Comparison of ENCODE assay signal across 8 cellular contexts in the genomic region with DNA sequence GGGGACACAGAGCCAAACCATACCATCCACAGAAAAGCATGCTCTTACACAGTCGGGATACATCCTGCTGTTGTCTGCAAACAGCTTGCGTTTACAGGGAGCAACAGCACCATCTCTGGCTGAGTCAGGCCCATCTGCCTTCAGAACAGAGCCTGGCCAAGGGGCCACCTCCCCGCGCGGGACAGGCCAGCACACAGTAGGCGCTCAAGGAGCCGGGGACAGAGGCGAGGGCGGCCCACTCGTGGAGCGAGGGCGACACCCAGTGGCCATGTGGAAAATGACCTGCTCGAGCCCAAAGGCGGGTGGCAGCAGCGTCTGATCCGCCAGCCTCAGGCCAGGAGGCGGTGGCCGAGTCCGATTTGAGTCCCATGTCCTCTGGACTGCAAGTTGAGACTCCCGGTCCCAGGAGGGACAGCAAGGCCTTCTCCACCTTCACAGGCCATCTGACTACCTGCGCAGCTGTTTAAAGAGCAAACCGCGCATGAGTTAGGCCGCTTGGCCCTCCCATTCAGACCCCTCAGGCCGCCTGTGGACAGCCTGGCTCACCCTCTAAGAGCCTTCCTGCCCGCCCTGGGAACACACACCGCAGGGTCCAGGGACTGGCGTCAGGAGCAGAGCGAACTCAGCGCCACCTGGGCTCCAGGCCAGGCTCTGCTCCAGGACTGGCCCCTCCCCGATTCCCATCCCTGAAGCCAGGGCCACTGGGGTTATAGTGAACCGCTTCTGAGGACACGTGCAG. TPM values are rescaled to one million over a fixed set of nuclear protein-coding genes. Genes with fewer than 3 reads are reported as not detected.
A peak's percentile ranks its signal among the peaks of the same experiment; 100 is the strongest.
DNase-seq lines count a peak whose midpoint lies in the region; ATAC-seq lines count a peak whose summit lies in the region.

No MANE protein-coding gene starts in this region.

- DNase-seq in DMS 273 (lab: John Stamatoyannopoulos, UW; ENCODE audit: unreplicated experiment) (peak; percentile 82), HPDE6-E6E7 (ENCODE audit: extremely low spot score) (peak; percentile 45), T follicular helper cell (ENCODE audit: low read depth) (peak; percentile 43), amniotic epithelial cell (ENCODE audit: low read depth) (peak; percentile 31), left ventricle myocardium superior (peak; percentile 84), putamen (ENCODE audit: low spot score) (peak; percentile 37), DMS79 treated with DMSO at 0.1 percent for 48 hours (lab: John Stamatoyannopoulos, UW) (no peak)

- intact Hi-C loops in left ventricle myocardium superior (cut with micrococcal nuclease), result loop anchor here (5.0 kb wide), 2 partner anchors 501 to 1341 kb away; no protein-coding TSS in a partner anchor

- ATAC-seq in GM21360 (IDR thresholded peaks at IDR 0.05; ENCODE audit: unreplicated experiment) (peak; percentile 52), left ventricle myocardium superior (peak; percentile 89)

RNA-seq across cellular contexts. Expression of a gene that starts 38.3 kb away (rescaled TPM):
- 4.0 TPM for total RNA-seq in left ventricle myocardium superior
